ENCODE assay signal across 8 cellular contexts in genomic region chr11:47564933-47565339, GRCh38. TPM values are rescaled to one million over a fixed set of nuclear protein-coding genes. Genes with fewer than 3 reads are reported as not detected.
DNase-seq lines count a peak whose midpoint lies in the region; ATAC-seq, FAIRE-seq and TF ChIP-seq lines count a peak whose summit lies in the region.

No MANE protein-coding gene starts in this region.

- H3K79me2 ChIP-seq in astrocyte (ENCODE audit: insufficient read depth, low read length) = peaks cover 41% of the 10 kb centered on the region

- H3K4me1 Mint-ChIP-seq in CD8-positive, alpha-beta T cell (ENCODE audit: low read depth) = peaks cover 27% of the 10 kb centered on the region
- H3K4me1 Mint-ChIP-seq in astrocyte (ENCODE audit: low read depth, unreplicated experiment) = no peaks in the 10 kb centered on the region

- peak overlapping the region; percentile 76 for H3K27ac ChIP-seq in CD8-positive, alpha-beta T cell (ENCODE audit: low read depth, low read length)
- H3K27ac ChIP-seq in astrocyte (ENCODE audit: low read depth, low read length) = peak overlapping the region; percentile 70
- peak overlapping the region; percentile 72 to 82 for H3K27ac ChIP-seq in left lung
- H3K27ac ChIP-seq in upper lobe of right lung = peak overlapping the region; percentile 87

- no peaks in the 10 kb centered on the region for H4K20me1 ChIP-seq in astrocyte (ENCODE audit: insufficient read depth, low read length)

- H3K27me3 Mint-ChIP-seq in CD8-positive, alpha-beta T cell (ENCODE audit: low read depth) = no peaks in the 10 kb centered on the region
- H3K27me3 Mint-ChIP-seq in astrocyte (ENCODE audit: low read depth, unreplicated experiment) = no peaks in the 10 kb centered on the region

- H3K4me3 ChIP-seq in CD8-positive, alpha-beta T cell (ENCODE audit: low read depth, low read length) = peak overlapping the region; percentile 76
- peak overlapping the region; percentile 92 for H3K4me3 ChIP-seq in astrocyte (ENCODE audit: insufficient read depth, low read depth, low read length)
- H3K4me3 ChIP-seq in left lung = peak overlapping the region; percentile 90 to 96
- H3K4me3 ChIP-seq in upper lobe of right lung = peak overlapping the region; percentile 86

- DNase-seq in CD8-positive, alpha-beta T cell = peak in 1 of 7 experiments; percentile 7
- DNase-seq in astrocyte (ENCODE audit: low read depth) (no peak), left lung (no peak), upper lobe of right lung (no peak), SKM-1 (lab: John Stamatoyannopoulos, UW; ENCODE audit: unreplicated experiment) (no peak), COLO668 (lab: John Stamatoyannopoulos, UW; ENCODE audit: unreplicated experiment) (no peak), NCI-H2029 treated with DMSO at 0.1 percent for 48 hours (lab: John Stamatoyannopoulos, UW) (no peak)

- peak overlapping the region; percentile 97 for H3K4me2 ChIP-seq in astrocyte (ENCODE audit: low read length)

- H3K27me3 ChIP-seq in CD8-positive, alpha-beta T cell (ENCODE audit: insufficient read depth, low read length) = no peaks in the 10 kb centered on the region
- no peaks in the 10 kb centered on the region for H3K27me3 ChIP-seq in astrocyte (ENCODE audit: insufficient read depth, low read length)
- H3K27me3 ChIP-seq in left lung = no peaks in the 10 kb centered on the region
- H3K27me3 ChIP-seq in upper lobe of right lung = no peaks in the 10 kb centered on the region

- peak; percentile 9 for ATAC-seq in CD8-positive, alpha-beta T cell
- ATAC-seq in HG03135 (IDR thresholded peaks at IDR 0.05; ENCODE audit: unreplicated experiment) (peak; percentile 9), left lung (peak; percentile 21), upper lobe of right lung (peak; percentile 14)

- no peak for TF ChIP-seq CTCF in CD8-positive, alpha-beta T cell (IDR thresholded peaks at IDR 0.05)
- TF ChIP-seq CTCF in astrocyte (IDR thresholded peaks at IDR 0.05; ENCODE audit: insufficient read depth, low read depth, low read length) (no peak), left lung (IDR thresholded peaks at IDR 0.05) (no peak), upper lobe of right lung (IDR thresholded peaks at IDR 0.05) (no peak)

- H3K9me3 Mint-ChIP-seq in CD8-positive, alpha-beta T cell = no peaks in the 10 kb centered on the region
- no peaks in the 10 kb centered on the region for H3K9me3 Mint-ChIP-seq in astrocyte (ENCODE audit: unreplicated experiment)

- POLR2A ChIA-PET in CD8-positive, alpha-beta T cell (lab: Charles Lee) = interaction anchor here (0.6 to 3.1 kb wide), 11 partner anchors 9 to 864 kb away, joined by 3 to 19 read pairs (median 3); partner anchors contain the start of genes ARHGAP1, CELF1, FNBP4 and KBTBD4

- peak overlapping the region; percentile 85 for H3K4me3 Mint-ChIP-seq in CD8-positive, alpha-beta T cell
- peak overlapping the region; percentile 82 for H3K4me3 Mint-ChIP-seq in astrocyte (ENCODE audit: unreplicated experiment)

- peak overlapping the region; percentile 93 for H3K9ac ChIP-seq in astrocyte (ENCODE audit: low read length)

- peaks cover 11% of the 10 kb centered on the region for H3K4me1 ChIP-seq in CD8-positive, alpha-beta T cell (ENCODE audit: insufficient read depth, low read length)
- peaks cover 7% of the 10 kb centered on the region for H3K4me1 ChIP-seq in astrocyte (ENCODE audit: insufficient read depth, low read length)
- H3K4me1 ChIP-seq in left lung = peaks cover 5 to 32% of the 10 kb centered on the region in 2 donors
- H3K4me1 ChIP-seq in upper lobe of right lung = no peaks in the 10 kb centered on the region

- no peak for FAIRE-seq in astrocyte (lab: Jason Lieb, UNC)

- H3K9me3 ChIP-seq in CD8-positive, alpha-beta T cell (ENCODE audit: low read length) = no peaks in the 10 kb centered on the region
- no peaks in the 10 kb centered on the region for H3K9me3 ChIP-seq in astrocyte (ENCODE audit: insufficient read depth, low read depth, low read length)
- H3K9me3 ChIP-seq in left lung = no peaks in the 10 kb centered on the region
- H3K9me3 ChIP-seq in upper lobe of right lung = no peaks in the 10 kb centered on the region

- peak overlapping the region; percentile 92 for H2AFZ ChIP-seq in astrocyte (ENCODE audit: low read depth, low read length)

- peak overlapping the region; percentile 80 for H3K27ac Mint-ChIP-seq in CD8-positive, alpha-beta T cell
- H3K27ac Mint-ChIP-seq in astrocyte (ENCODE audit: unreplicated experiment) = peak overlapping the region; percentile 26

- intact Hi-C loops in CD8-positive, alpha-beta T cell (cut with DNase I, micrococcal nuclease) = loop anchor here in 1 of 2 experiments (1.0 to 10.0 kb wide), 5 partner anchors 12 to 860 kb away; partner anchors contain the start of genes ARFGAP2, ARHGAP1, CELF1 and DDB2
- intact Hi-C loops in left lung (cut with DNase I) (loop anchor here in 1 of 2 donors (10.0 kb wide), 1 partner anchor 80 kb away; no protein-coding TSS in a partner anchor), upper lobe of right lung (cut with DNase I) (no loop called here)

- H3K36me3 ChIP-seq in CD8-positive, alpha-beta T cell (ENCODE audit: insufficient read depth, low read length) = peaks cover 4% of the 10 kb centered on the region
- H3K36me3 ChIP-seq in astrocyte (ENCODE audit: insufficient read depth, low read length) = peaks cover 3% of the 10 kb centered on the region
- H3K36me3 ChIP-seq in left lung = peaks cover 0 to 8% of the 10 kb centered on the region in 2 donors
- peaks cover 6% of the 10 kb centered on the region for H3K36me3 ChIP-seq in upper lobe of right lung

- CTCF ChIA-PET in CD8-positive, alpha-beta T cell (lab: Charles Lee) = interaction anchor here (1.2 to 1.9 kb wide), 2 partner anchors 10 to 12 kb away, joined by 6 read pairs; no protein-coding TSS in a partner anchor

- peaks cover 7% of the 10 kb centered on the region for H3K36me3 Mint-ChIP-seq in CD8-positive, alpha-beta T cell
- H3K36me3 Mint-ChIP-seq in astrocyte (ENCODE audit: low read depth, unreplicated experiment) = peaks cover 5% of the 10 kb centered on the region

RNA-seq across cellular contexts. Expression of gene PTPMT1, which starts 0.5 kb away (rescaled TPM):
- total RNA-seq in CD8-positive, alpha-beta T cell = 10 to 100 TPM; 24.4 to 24.5 TPM
- total RNA-seq in astrocyte (32.4 and 33.9 TPM in 2 replicates), left lung (10 to 100 TPM; 61.4 to 75.2 TPM), upper lobe of right lung (75.6 TPM)

RNA-seq across cellular contexts. Expression of gene CELF1, which starts 12.0 kb away (rescaled TPM):
- total RNA-seq in CD8-positive, alpha-beta T cell = 10 to 100 TPM; 93.2 to 96.1 TPM
- total RNA-seq in astrocyte (92.8 and 101 TPM in 2 replicates), left lung (100 to 1,000 TPM in 1 of 2 donors, 10 to 100 TPM in 1; 76.8 to 107 TPM), upper lobe of right lung (97.5 TPM)

RNA-seq across cellular contexts. Expression of gene KBTBD4, which starts 13.8 kb away (rescaled TPM):
- 10 to 100 TPM; 31.8 to 32.6 TPM for total RNA-seq in CD8-positive, alpha-beta T cell
- total RNA-seq in astrocyte (11.9 and 12.5 TPM in 2 replicates), left lung (10 to 100 TPM; 13.3 to 13.9 TPM), upper lobe of right lung (16.6 TPM)

RNA-seq across cellular contexts. Expression of gene NDUFS3, which starts 13.9 kb away (rescaled TPM):
- 100 to 1,000 TPM; 159 to 179 TPM for total RNA-seq in CD8-positive, alpha-beta T cell
- 80.7 and 88.7 TPM in 2 replicates for total RNA-seq in astrocyte
- total RNA-seq in left lung = 10 to 100 TPM; 76.2 to 89.0 TPM
- total RNA-seq in upper lobe of right lung = 76.2 TPM

RNA-seq across cellular contexts. Expression of gene FAM180B, which starts 21.5 kb away (rescaled TPM):
- under 1 TPM; 0.38 to 0.39 TPM for total RNA-seq in CD8-positive, alpha-beta T cell
- total RNA-seq in astrocyte (0.16 TPM in 1 of 2 replicates, not detected in the other), left lung (not detected), upper lobe of right lung (not detected)
